ENCODE assay signal across 8 cellular contexts in genomic region chr3:37861540-37862051, GRCh38. TPM values are rescaled to one million over a fixed set of nuclear protein-coding genes. Genes with fewer than 3 reads are reported as not detected.
DNase-seq lines count a peak whose midpoint lies in the region; ATAC-seq and TF ChIP-seq lines count a peak whose summit lies in the region.

Gene CTDSPL (plus strand): TSS chr3:37861880. CDS start chr3:37862200, 320 bp downstream.

- H3K36me3 ChIP-seq in DND-41 (ENCODE audit: insufficient read depth, low read length) (no peaks in the 10 kb centered on the region; the same call in 1 of the 2 replicates), MG63 (no peaks in the 10 kb centered on the region), cardiac muscle cell (no peaks in the 10 kb centered on the region)

- WGBS in adipose tissue, 3 donors, result 0 to 1% (median 1%) methylated on average over 21 to 58 of the region's 60 CpGs

- peak within 1 kb of the TSS; percentile 90 for H3K27ac ChIP-seq in DND-41 (ENCODE audit: low read length)
- H3K27ac ChIP-seq in adipose tissue (ENCODE audit: low read depth, low read length), result no peak within 1 kb of the TSS
- H3K27ac ChIP-seq in cardiac muscle cell, result peak within 1 kb of the TSS; percentile 24

- H3K9me3 ChIP-seq in DND-41 (ENCODE audit: insufficient read depth, low read length, severe bottlenecking) (no peaks in the 10 kb centered on the region), MG63 (no peaks in the 10 kb centered on the region), cardiac muscle cell (ENCODE audit: low read depth) (no peaks in the 10 kb centered on the region)

- H3K4me3 ChIP-seq in DND-41 (ENCODE audit: low read depth in 1 of 2, low read length in 2 of 2) (peak within 1 kb of the TSS; percentile 45 to 98; a peak in 3 of 4 replicates), MG63 (peak within 1 kb of the TSS; percentile 59), cardiac muscle cell (peak within 1 kb of the TSS; percentile 61)

- H3K27me3 ChIP-seq in DND-41 (ENCODE audit: insufficient read depth, low read length, poor library complexity) (no peaks in the 10 kb centered on the region), MG63 (no peaks in the 10 kb centered on the region), cardiac muscle cell (no peaks in the 10 kb centered on the region)

- H2AFZ ChIP-seq in DND-41 (ENCODE audit: low read depth, low read length), result peak within 1 kb of the TSS; percentile 95

- ATAC-seq in DND-41 (ENCODE audit: insufficient read depth, low read depth) (peak; percentile 31), GM18502 (IDR thresholded peaks at IDR 0.05; ENCODE audit: poor library complexity, unreplicated experiment) (no peak), GM18505 (IDR thresholded peaks at IDR 0.05; ENCODE audit: unreplicated experiment) (no peak)

- H4K20me1 ChIP-seq in DND-41 (ENCODE audit: insufficient read depth, low read length), result peaks cover 31% of the 10 kb centered on the region; the same call in 1 of the 2 replicates

- no peak for TF ChIP-seq POLR2A in GM18505 (IDR thresholded peaks at IDR 0.05; ENCODE audit: borderline replicate concordance, extremely low read depth, insufficient read depth, insufficient read length)

- TF ChIP-seq CTCF in DND-41 (IDR thresholded peaks at IDR 0.05; ENCODE audit: borderline replicate concordance, extremely low read depth, low read length, poor library complexity, severe bottlenecking) (no peak), cardiac muscle cell (IDR thresholded peaks at IDR 0.05; ENCODE audit: low read depth, low read length) (no peak)

- peak within 1 kb of the TSS; percentile 93 for H3K9ac ChIP-seq in DND-41 (ENCODE audit: low read depth, low read length)

- peaks cover 63% of the 10 kb centered on the region for H3K79me2 ChIP-seq in DND-41 (ENCODE audit: insufficient read depth, low read length)

- peaks cover 40% of the 10 kb centered on the region for H3K4me1 ChIP-seq in DND-41 (ENCODE audit: insufficient read depth, low read length)
- no peaks in the 10 kb centered on the region for H3K4me1 ChIP-seq in cardiac muscle cell (ENCODE audit: low read depth)

- peak within 1 kb of the TSS; percentile 100 for H3K4me2 ChIP-seq in DND-41 (ENCODE audit: insufficient read depth, low read length)

- DNase-seq in DND-41 (peak; percentile 59), MG63 (peak; percentile 52), cardiac muscle cell (ENCODE audit: low read depth in 1 of 2, low spot score in 1 of 2) (peak; percentile 74 to 76), occipital lobe (lab: John Stamatoyannopoulos, UW) (no peak), RPMI8226 (no peak)

RNA-seq across cellular contexts. Expression of gene CTDSPL, which starts in this region (rescaled TPM):
- 13.5 and 24.6 TPM in 2 replicates for total RNA-seq in MG63 (2014; rRNA removed; shearing (Covaris generic); ENCODE audit: low replicate concordance)
- polyA plus RNA-seq in adipose tissue (10 to 100 TPM in 2 of 3 donors, 1 to 10 TPM in 1; 6.5 to 29.6 (median 10.5) TPM), cardiac muscle cell (22.3 and 34.0 TPM in 2 replicates)
- total RNA-seq in cardiac muscle cell (15.3 and 17.7 TPM in 2 replicates), occipital lobe (13.1 TPM)

Comparison
In these comparisons a context has a peak if more than half of its experiments do, and no peak if none do; other contexts are left out.
1. DNase-seq: peak in DND-41 (single experiment), MG63 (single experiment) and cardiac muscle cell (2 of 2); none in occipital lobe (single experiment) and RPMI8226 (single experiment).
2. Peak in every context shown above with its lines, with median percentiles within 50 percentile points of each other: H3K4me3 ChIP-seq.